Comparison of ENCODE assay signal across 19 cellular contexts in genomic region chr2:137254081-137254480, GRCh38.
"Had no signal": no experiment of that assay in that cellular context is flagged by ENCODE, and none has a peak within 500 bp of the region (broad histone marks: within the 10 kb centered on the region; RNA-seq: fewer than 3 reads in every experiment).

No MANE protein-coding gene starts in this region.

- H3K4me1 Mint-ChIP-seq: naive thymus-derived CD8-positive, alpha-beta T cell had no signal

- H3K36me3 ChIP-seq: adrenal gland, ascending aorta, lower lobe of right lung, prostate gland, right atrium auricular region, thyroid gland had no signal

- H3K27ac Mint-ChIP-seq: activated naive CD4-positive, alpha-beta T cell treated with anti-CD3 and anti-CD28 coated beads, Interleukin-2, amount 50 U/mL, for 72 hours; endodermal cell; naive thymus-derived CD8-positive, alpha-beta T cell; stimulated activated naive CD8-positive, alpha-beta T cell treated with anti-CD3 and anti-CD28 coated beads, Interleukin-15, Interleukin-2, amounts not matched to agents 100 ng/mL and 50 ng/mL, for 24 hours had no signal

- H3K9me3 ChIP-seq: adrenal gland, ascending aorta, lower lobe of right lung, prostate gland, right atrium auricular region, thyroid gland had no signal

- H3K4me3 Mint-ChIP-seq: endodermal cell; naive thymus-derived CD8-positive, alpha-beta T cell; stimulated activated naive CD8-positive, alpha-beta T cell treated with anti-CD3 and anti-CD28 coated beads, Interleukin-15, Interleukin-2, amounts not matched to agents 100 ng/mL and 50 ng/mL, for 24 hours had no signal

- DNase-seq: activated CD4-positive, alpha-beta T cell treated with anti-CD3 and anti-CD28 coated beads for 1 hour; activated T-cell treated with anti-CD3 and anti-CD28 coated beads, Interleukin-2, amount 50 U/mL, for 1 hour; adrenal gland; cortex of kidney; endodermal cell; foreskin fibroblast; kidney; lower lobe of right lung; naive thymus-derived CD8-positive, alpha-beta T cell; stimulated activated CD4-positive, alpha-beta T cell treated with anti-CD3 and anti-CD28 coated beads, Interleukin-12 subunit alpha, Interleukin-12 subunit beta, amount 100 ng/mL, for 4 hours; substantia nigra; T-helper 9 cell; thyroid gland had no signal

- H3K4me3 ChIP-seq: adrenal gland, ascending aorta, lower lobe of right lung, prostate gland, right atrium auricular region, thyroid gland had no signal

- H3K27me3 ChIP-seq: adrenal gland, ascending aorta, right atrium auricular region, thyroid gland had no signal

- H3K4me1 ChIP-seq: adrenal gland, lower lobe of right lung, prostate gland, right atrium auricular region, thyroid gland had no signal

- ATAC-seq: activated naive CD4-positive, alpha-beta T cell treated with anti-CD3 and anti-CD28 coated beads, Interleukin-2, amount 50 U/mL, for 72 hours; left lobe of liver; lower lobe of right lung; naive thymus-derived CD8-positive, alpha-beta T cell had no signal

- H3K9me3 Mint-ChIP-seq: endodermal cell; stimulated activated naive CD8-positive, alpha-beta T cell treated with anti-CD3 and anti-CD28 coated beads, Interleukin-15, Interleukin-2, amounts not matched to agents 100 ng/mL and 50 ng/mL, for 24 hours had no signal

- H3K36me3 Mint-ChIP-seq: activated naive CD4-positive, alpha-beta T cell treated with anti-CD3 and anti-CD28 coated beads, Interleukin-2, amount 50 U/mL, for 72 hours; naive thymus-derived CD8-positive, alpha-beta T cell had no signal

- H3K27ac ChIP-seq: adrenal gland, ascending aorta, lower lobe of right lung, prostate gland, right atrium auricular region, thyroid gland had no signal

- H3K27me3 Mint-ChIP-seq: stimulated activated naive CD8-positive, alpha-beta T cell treated with anti-CD3 and anti-CD28 coated beads, Interleukin-15, Interleukin-2, amounts not matched to agents 100 ng/mL and 50 ng/mL, for 24 hours had no signal
